ENCODE assay signal across 11 cellular contexts in the genomic region with DNA sequence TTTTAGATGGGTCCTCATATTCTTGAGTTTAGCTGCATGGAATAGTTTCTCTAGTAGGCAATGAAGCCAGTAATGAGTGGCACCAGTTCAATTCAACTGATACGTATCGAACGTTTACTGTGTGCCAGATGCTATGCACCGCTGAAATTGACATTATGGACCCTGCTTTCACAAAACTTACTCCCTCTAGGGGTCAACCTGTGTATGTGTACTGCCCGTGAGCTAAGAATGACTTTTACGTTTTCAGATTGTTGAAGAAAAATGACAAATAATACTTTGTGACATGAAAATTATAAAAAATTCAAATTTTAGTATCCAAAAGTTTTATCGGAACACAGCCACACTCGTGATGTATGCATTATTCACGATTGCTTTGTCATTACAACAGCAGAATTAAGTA.
DNase-seq lines count a peak whose midpoint lies in the region; ATAC-seq and TF ChIP-seq lines count a peak whose summit lies in the region.
"Had no signal": no experiment of that assay in that cellular context is flagged by ENCODE, and none has a peak within 500 bp of the region (broad histone marks: within the 10 kb centered on the region; RNA-seq: fewer than 3 reads in every experiment).

No MANE protein-coding gene starts in this region.

- in situ Hi-C loops in ACHN (cut with HindIII; ENCODE audit: low pct_ligation_motif_present, low pct_unique_long_range_greater_than_20kb, low sequenced_read_pairs) = no loop called here

- DNase-seq in ACHN = peak; percentile 2
- DNase-seq in RWPE2 (ENCODE audit: low spot score) = no peak
- DNase-seq in NCI-H2081 (lab: John Stamatoyannopoulos, UW) = no peak
- DNase-seq in 8988T = no peak
- no peak for DNase-seq in effector CD8-positive, alpha-beta T cell (lab: John Stamatoyannopoulos, UW)
- DNase-seq in stimulated activated naive CD8-positive, alpha-beta T cell treated with anti-CD3 and anti-CD28 coated beads, Interleukin-15, amount 100 ng/mL, for 72 hours = no peak
- DNase-seq: activated CD8-positive, alpha-beta memory T cell treated with anti-CD3 and anti-CD28 coated beads, Interleukin-2, amount 10 ng/mL, durations not matched to agents 7 days and 5 days; left lung; spleen had no signal

- H3K4me3 ChIP-seq in RWPE2 (ENCODE audit: severe bottlenecking) (no peak overlapping the region), gastroesophageal sphincter (no peak overlapping the region)
- H3K4me3 ChIP-seq: left lung, spleen had no signal

- TF ChIP-seq CTCF in GM12874 (IDR thresholded peaks at IDR 0.05; ENCODE audit: insufficient read depth, low read depth, low read length) (peak; percentile 39; the same call in 1 of the 2 replicates), RWPE2 (IDR thresholded peaks at IDR 0.05; ENCODE audit: poor library complexity, severe bottlenecking) (peak; percentile 48), gastroesophageal sphincter (IDR thresholded peaks at IDR 0.05) (peak in 3 of 4 experiments; percentile 18 to 36 (median 25))

- H3K36me3 ChIP-seq in RWPE2 (ENCODE audit: low read depth) (no peaks in the 10 kb centered on the region; the same call in 1 of the 2 replicates), gastroesophageal sphincter (no peaks in the 10 kb centered on the region)
- H3K36me3 ChIP-seq: left lung had no signal

- no peak overlapping the region for H3K27ac Mint-ChIP-seq in stimulated activated naive CD8-positive, alpha-beta T cell treated with anti-CD3 and anti-CD28 coated beads, Interleukin-15, amount 100 ng/mL, for 72 hours
- H3K27ac Mint-ChIP-seq: activated CD8-positive, alpha-beta memory T cell treated with anti-CD3 and anti-CD28 coated beads, Interleukin-2, amount 10 ng/mL, durations not matched to agents 7 days and 5 days had no signal

- TF ChIP-seq POLR2A in gastroesophageal sphincter (IDR thresholded peaks at IDR 0.05) = no peak

- no peaks in the 10 kb centered on the region for H3K9me3 Mint-ChIP-seq in stimulated activated naive CD8-positive, alpha-beta T cell treated with anti-CD3 and anti-CD28 coated beads, Interleukin-15, amount 100 ng/mL, for 72 hours

- H3K27me3 ChIP-seq in RWPE2 (ENCODE audit: insufficient read depth, poor library complexity, severe bottlenecking) (no peaks in the 10 kb centered on the region), gastroesophageal sphincter (no peaks in the 10 kb centered on the region)
- H3K27me3 ChIP-seq: left lung, spleen had no signal

- no peak overlapping the region for H3K27ac ChIP-seq in RWPE2 (ENCODE audit: poor library complexity, severe bottlenecking)
- H3K27ac ChIP-seq in gastroesophageal sphincter = no peak overlapping the region
- H3K27ac ChIP-seq: left lung, spleen had no signal

- ATAC-seq in RWPE2 (ENCODE audit: low read depth) (no peak), gastroesophageal sphincter (no peak)
- no peak for ATAC-seq in stimulated activated naive CD8-positive, alpha-beta T cell treated with anti-CD3 and anti-CD28 coated beads, Interleukin-15, amount 100 ng/mL, for 72 hours
- ATAC-seq: activated CD8-positive, alpha-beta memory T cell treated with anti-CD3 and anti-CD28 coated beads, Interleukin-2, amount 10 ng/mL, durations not matched to agents 7 days and 5 days; left lung had no signal

- no peak overlapping the region for H3K4me3 Mint-ChIP-seq in stimulated activated naive CD8-positive, alpha-beta T cell treated with anti-CD3 and anti-CD28 coated beads, Interleukin-15, amount 100 ng/mL, for 72 hours
- H3K4me3 Mint-ChIP-seq: activated CD8-positive, alpha-beta memory T cell treated with anti-CD3 and anti-CD28 coated beads, Interleukin-2, amount 10 ng/mL, durations not matched to agents 7 days and 5 days had no signal

- no peaks in the 10 kb centered on the region for H3K27me3 Mint-ChIP-seq in stimulated activated naive CD8-positive, alpha-beta T cell treated with anti-CD3 and anti-CD28 coated beads, Interleukin-15, amount 100 ng/mL, for 72 hours
- H3K27me3 Mint-ChIP-seq: activated CD8-positive, alpha-beta memory T cell treated with anti-CD3 and anti-CD28 coated beads, Interleukin-2, amount 10 ng/mL, durations not matched to agents 7 days and 5 days had no signal

- 83 to 84% methylated on average over 5 to 9 of the region's 9 CpGs for WGBS in gastroesophageal sphincter (ENCODE audit: low coverage in 1 of 2), 2 donors

- H3K9me3 ChIP-seq in RWPE2 (ENCODE audit: severe bottlenecking) = no peaks in the 10 kb centered on the region
- no peaks in the 10 kb centered on the region for H3K9me3 ChIP-seq in gastroesophageal sphincter
- H3K9me3 ChIP-seq: left lung, spleen had no signal

- H3K4me1 Mint-ChIP-seq in stimulated activated naive CD8-positive, alpha-beta T cell treated with anti-CD3 and anti-CD28 coated beads, Interleukin-15, amount 100 ng/mL, for 72 hours = peaks cover 17% of the 10 kb centered on the region

- TF ChIP-seq EP300 in gastroesophageal sphincter (IDR thresholded peaks at IDR 0.05) = no peak

- H3K4me1 ChIP-seq in RWPE2 (ENCODE audit: insufficient read depth, poor library complexity, severe bottlenecking) = no peaks in the 10 kb centered on the region
- H3K4me1 ChIP-seq in gastroesophageal sphincter = no peaks in the 10 kb centered on the region
